In genomic region chr16:47247691-47248090, GRCh38 we compare ENCODE assay signal across 20 cellular contexts.
"Had no signal": no experiment of that assay in that cellular context is flagged by ENCODE, and none has a peak within 500 bp of the region (broad histone marks: within the 10 kb centered on the region; RNA-seq: fewer than 3 reads in every experiment).

No MANE protein-coding gene starts in this region.

- H3K27ac Mint-ChIP-seq: immature natural killer cell; T-helper 1 cell treated with Interleukin-12 subunit alpha and Interleukin-12 subunit beta and Interleukin-4 antibody, amounts not matched to agents 30 μg/mL and 1 μg/mL, for 36 hours had no signal

- H3K4me3 Mint-ChIP-seq: activated T-cell treated with anti-CD3 and anti-CD28 coated beads, Interleukin-2, amount 50 U/mL, for 4 hours; immature natural killer cell; naive thymus-derived CD8-positive, alpha-beta T cell; T-helper 1 cell treated with Interleukin-12 subunit alpha and Interleukin-12 subunit beta and Interleukin-4 antibody, amounts not matched to agents 30 μg/mL and 1 μg/mL, for 36 hours had no signal

- H3K27me3 Mint-ChIP-seq: naive thymus-derived CD8-positive, alpha-beta T cell had no signal

- H2AFZ ChIP-seq: parathyroid adenoma had no signal

- H3K27me3 ChIP-seq: right atrium auricular region, tibial nerve had no signal

- H3K4me1 ChIP-seq: parathyroid adenoma, right atrium auricular region, tibial nerve had no signal

- H3K9me3 ChIP-seq: right atrium auricular region, tibial nerve had no signal

- H3K79me2 ChIP-seq: parathyroid adenoma had no signal

- DNase-seq: activated CD4-positive, alpha-beta T cell treated with anti-CD3 and anti-CD28 coated beads, Interleukin-2, amount 50 U/mL, for 1 hour; activated CD8-positive, alpha-beta memory T cell treated with anti-CD3 and anti-CD28 coated beads, Interleukin-2, amount 50 U/mL, for 4 hours; activated effector memory CD4-positive, alpha-beta T cell treated with anti-CD3 and anti-CD28 coated beads, Interleukin-2, amount 50 U/mL, for 16 hours; activated naive CD4-positive, alpha-beta T cell treated with anti-CD3 and anti-CD28 coated beads, Interleukin-2, amount 50 U/mL, for 16 hours; activated T-cell treated with anti-CD3 and anti-CD28 coated beads, Interleukin-2, amount 50 U/mL, for 4 hours; aorta; effector CD4-positive, alpha-beta T cell; immature natural killer cell; mesenchymal stem cell; naive thymus-derived CD8-positive, alpha-beta T cell; stimulated activated CD4-positive, alpha-beta T cell treated with anti-CD3 and anti-CD28 coated beads, Interleukin-2, amount 100 ng/mL, for 24 hours; stimulated activated naive CD4-positive, alpha-beta T cell treated with Interleukin-2 at 50 U/mL for 16 hours had no signal

- H3K27ac ChIP-seq: parathyroid adenoma, right atrium auricular region, tibial nerve had no signal

- H3K36me3 ChIP-seq: right atrium auricular region had no signal

- H3K9ac ChIP-seq: parathyroid adenoma had no signal

- ATAC-seq: activated CD4-positive, CD25-positive, alpha-beta regulatory T cell treated with anti-CD3 and anti-CD28 coated beads, Interleukin-2, amount 50 U/mL, for 24 hours; activated T-cell treated with anti-CD3 and anti-CD28 coated beads, Interleukin-2, amount 50 U/mL, for 4 hours; esophagus mucosa; naive thymus-derived CD8-positive, alpha-beta T cell had no signal

- FAIRE-seq: bronchial epithelial cell, urothelium cell line had no signal

- H3K4me3 ChIP-seq: right atrium auricular region, tibial nerve had no signal

- H3K9me3 Mint-ChIP-seq: activated T-cell treated with anti-CD3 and anti-CD28 coated beads, Interleukin-2, amount 50 U/mL, for 4 hours; immature natural killer cell; naive thymus-derived CD8-positive, alpha-beta T cell; T-helper 1 cell treated with Interleukin-12 subunit alpha and Interleukin-12 subunit beta and Interleukin-4 antibody, amounts not matched to agents 30 μg/mL and 1 μg/mL, for 36 hours had no signal

- H3K4me1 Mint-ChIP-seq: immature natural killer cell; naive thymus-derived CD8-positive, alpha-beta T cell had no signal
